Comparison of ENCODE assay signal across 1 cellular context in genomic region chr7:98077762-98078161, GRCh38.
TF ChIP-seq lines count a peak whose summit lies in the region.

No MANE protein-coding gene starts in this region.

TF ChIP-seq in K562, 482 proteins besides CTCF, POLR2A, EP300 and RAD21 (continued from another document):
- TF ChIP-seq, protein P1, sequence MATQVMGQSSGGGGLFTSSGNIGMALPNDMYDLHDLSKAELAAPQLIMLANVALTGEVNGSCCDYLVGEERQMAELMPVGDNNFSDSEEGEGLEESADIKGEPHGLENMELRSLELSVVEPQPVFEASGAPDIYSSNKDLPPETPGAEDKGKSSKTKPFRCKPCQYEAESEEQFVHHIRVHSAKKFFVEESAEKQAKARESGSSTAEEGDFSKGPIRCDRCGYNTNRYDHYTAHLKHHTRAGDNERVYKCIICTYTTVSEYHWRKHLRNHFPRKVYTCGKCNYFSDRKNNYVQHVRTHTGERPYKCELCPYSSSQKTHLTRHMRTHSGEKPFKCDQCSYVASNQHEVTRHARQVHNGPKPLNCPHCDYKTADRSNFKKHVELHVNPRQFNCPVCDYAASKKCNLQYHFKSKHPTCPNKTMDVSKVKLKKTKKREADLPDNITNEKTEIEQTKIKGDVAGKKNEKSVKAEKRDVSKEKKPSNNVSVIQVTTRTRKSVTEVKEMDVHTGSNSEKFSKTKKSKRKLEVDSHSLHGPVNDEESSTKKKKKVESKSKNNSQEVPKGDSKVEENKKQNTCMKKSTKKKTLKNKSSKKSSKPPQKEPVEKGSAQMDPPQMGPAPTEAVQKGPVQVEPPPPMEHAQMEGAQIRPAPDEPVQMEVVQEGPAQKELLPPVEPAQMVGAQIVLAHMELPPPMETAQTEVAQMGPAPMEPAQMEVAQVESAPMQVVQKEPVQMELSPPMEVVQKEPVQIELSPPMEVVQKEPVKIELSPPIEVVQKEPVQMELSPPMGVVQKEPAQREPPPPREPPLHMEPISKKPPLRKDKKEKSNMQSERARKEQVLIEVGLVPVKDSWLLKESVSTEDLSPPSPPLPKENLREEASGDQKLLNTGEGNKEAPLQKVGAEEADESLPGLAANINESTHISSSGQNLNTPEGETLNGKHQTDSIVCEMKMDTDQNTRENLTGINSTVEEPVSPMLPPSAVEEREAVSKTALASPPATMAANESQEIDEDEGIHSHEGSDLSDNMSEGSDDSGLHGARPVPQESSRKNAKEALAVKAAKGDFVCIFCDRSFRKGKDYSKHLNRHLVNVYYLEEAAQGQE (CRISPR knock-in tag; IDR thresholded peaks at IDR 0.05; ENCODE audit: low read depth) = no peak
- no peak for TF ChIP-seq CREBBP (IDR thresholded peaks at IDR 0.05; ENCODE audit: low read depth, low read length)
- TF ChIP-seq PBX2 (CRISPR knock-in tag; IDR thresholded peaks at IDR 0.05; ENCODE audit: low read depth) = no peak
- TF ChIP-seq PBX2 (tag; conservative IDR thresholded peaks at IDR 0.05; ENCODE audit: low read depth) = 0 out of 2 replicates have a peak, but pooled peaks have one; percentile 19
- TF ChIP-seq HDAC6 (IDR thresholded peaks at IDR 0.05; ENCODE audit: low read depth, low read length) = no peak
- TF ChIP-seq, protein P2, sequence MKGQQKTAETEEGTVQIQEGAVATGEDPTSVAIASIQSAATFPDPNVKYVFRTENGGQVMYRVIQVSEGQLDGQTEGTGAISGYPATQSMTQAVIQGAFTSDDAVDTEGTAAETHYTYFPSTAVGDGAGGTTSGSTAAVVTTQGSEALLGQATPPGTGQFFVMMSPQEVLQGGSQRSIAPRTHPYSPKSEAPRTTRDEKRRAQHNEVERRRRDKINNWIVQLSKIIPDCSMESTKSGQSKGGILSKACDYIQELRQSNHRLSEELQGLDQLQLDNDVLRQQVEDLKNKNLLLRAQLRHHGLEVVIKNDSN (CRISPR knock-in tag; IDR thresholded peaks at IDR 0.05) = peak; percentile 67
- TF ChIP-seq MEIS2 (IDR thresholded peaks at IDR 0.05; ENCODE audit: partially characterized antibody) = peak; percentile 6
- peak; percentile 51 for TF ChIP-seq NFYB (IDR thresholded peaks at IDR 0.05; ENCODE audit: extremely low read depth, insufficient read length)
- TF ChIP-seq ZBTB17 (CRISPR knock-in tag; IDR thresholded peaks at IDR 0.05) = peak; percentile 78; the same call in 1 of the 2 replicates
- no peak for TF ChIP-seq CEBPB (tag; IDR thresholded peaks at IDR 0.05)
- peak; percentile 44; the same call in 1 of the 2 replicates for TF ChIP-seq RAD51 (IDR thresholded peaks at IDR 0.05; ENCODE audit: borderline replicate concordance, low read depth)
- no peak for TF ChIP-seq KAT8 (IDR thresholded peaks at IDR 0.05; ENCODE audit: low read depth)
- TF ChIP-seq, protein P3, sequence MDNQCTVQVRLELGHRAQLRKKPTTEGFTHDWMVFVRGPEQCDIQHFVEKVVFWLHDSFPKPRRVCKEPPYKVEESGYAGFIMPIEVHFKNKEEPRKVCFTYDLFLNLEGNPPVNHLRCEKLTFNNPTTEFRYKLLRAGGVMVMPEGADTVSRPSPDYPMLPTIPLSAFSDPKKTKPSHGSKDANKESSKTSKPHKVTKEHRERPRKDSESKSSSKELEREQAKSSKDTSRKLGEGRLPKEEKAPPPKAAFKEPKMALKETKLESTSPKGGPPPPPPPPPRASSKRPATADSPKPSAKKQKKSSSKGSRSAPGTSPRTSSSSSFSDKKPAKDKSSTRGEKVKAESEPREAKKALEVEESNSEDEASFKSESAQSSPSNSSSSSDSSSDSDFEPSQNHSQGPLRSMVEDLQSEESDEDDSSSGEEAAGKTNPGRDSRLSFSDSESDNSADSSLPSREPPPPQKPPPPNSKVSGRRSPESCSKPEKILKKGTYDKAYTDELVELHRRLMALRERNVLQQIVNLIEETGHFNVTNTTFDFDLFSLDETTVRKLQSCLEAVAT (IDR thresholded peaks at IDR 0.05) = peak in 1 of 2 experiments; percentile 87; a peak in 2 of 4 replicates
